ENCODE assay signal across 1 cellular context in genomic region chr2:138671566-138671965, GRCh38.
TF ChIP-seq lines count a peak whose summit lies in the region.

No MANE protein-coding gene starts in this region.

TF ChIP-seq in H1, 55 proteins besides CTCF, POLR2A, EP300 and RAD21:
- TF ChIP-seq SIN3A (conservative IDR thresholded peaks at IDR 0.05 in 1 of 2, IDR thresholded peaks at IDR 0.05 in 1 of 2; ENCODE audit: low read depth in 1 of 2, low read length in 2 of 2) = no peak
- no peak for TF ChIP-seq SUZ12 (IDR thresholded peaks at IDR 0.05; ENCODE audit: low read length)
- TF ChIP-seq TBP (IDR thresholded peaks at IDR 0.05; ENCODE audit: low read depth, low read length) = no peak
- TF ChIP-seq CBX5 (IDR thresholded peaks at IDR 0.05; ENCODE audit: low read depth, low read length) = no peak
- TF ChIP-seq EGR1 (IDR thresholded peaks at IDR 0.05; ENCODE audit: borderline replicate concordance, low read depth, low read length) = no peak
- TF ChIP-seq SIX5 (IDR thresholded peaks at IDR 0.05; ENCODE audit: low read depth, low read length) = no peak
- TF ChIP-seq CEBPB (IDR thresholded peaks at IDR 0.05; ENCODE audit: low read depth, low read length) = no peak
- no peak for TF ChIP-seq HDAC2 (IDR thresholded peaks at IDR 0.05; ENCODE audit: borderline replicate concordance in 1 of 2, low read depth in 2 of 2, low read length in 2 of 2)
- no peak for TF ChIP-seq NRF1 (IDR thresholded peaks at IDR 0.05; ENCODE audit: low read depth, low read length)
- no peak for TF ChIP-seq MAX (IDR thresholded peaks at IDR 0.05)
